18 cellular contexts compared by ENCODE assay signal in the genomic region with DNA sequence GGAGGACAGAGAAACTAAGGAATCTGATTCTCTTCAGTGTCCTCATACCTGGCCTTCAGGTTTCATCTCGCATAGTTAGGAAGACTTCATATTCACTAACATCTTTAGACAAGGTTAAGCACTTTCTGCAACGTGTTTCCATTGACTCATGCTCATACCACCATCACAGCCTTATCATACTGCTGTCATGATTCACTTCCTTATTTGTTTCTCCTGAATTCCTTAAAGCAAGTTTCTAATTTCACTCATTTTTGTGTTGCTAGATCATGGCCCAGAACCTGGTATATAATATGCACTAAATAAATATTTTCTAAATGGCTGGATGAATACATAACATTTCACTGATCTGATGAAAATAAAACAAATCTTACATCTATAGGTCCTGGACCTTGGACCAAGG.
DNase-seq lines count a peak whose midpoint lies in the region; ATAC-seq and TF ChIP-seq lines count a peak whose summit lies in the region.
"Had no signal": no experiment of that assay in that cellular context is flagged by ENCODE, and none has a peak within 500 bp of the region (broad histone marks: within the 10 kb centered on the region; RNA-seq: fewer than 3 reads in every experiment).

No MANE protein-coding gene starts in this region.

- TF ChIP-seq CTCF in AG04450 (IDR thresholded peaks at IDR 0.05; ENCODE audit: low read depth, low read length) (no peak), brain microvascular endothelial cell (IDR thresholded peaks at IDR 0.05; ENCODE audit: low read depth, low read length, missing control alignments) (no peak)

- POLR2A ChIA-PET in AG04450 (lab: Yijun Ruan, JAX) = no interaction called here

- no peak for ATAC-seq in activated naive CD8-positive, alpha-beta T cell treated with anti-CD3 and anti-CD28 coated beads, Interleukin-2, amount 50 U/mL, for 24 hours
- no peak for ATAC-seq in HG03175 (IDR thresholded peaks at IDR 0.05; ENCODE audit: unreplicated experiment)

- no peaks in the 10 kb centered on the region for H3K4me1 Mint-ChIP-seq in activated naive CD8-positive, alpha-beta T cell treated with anti-CD3 and anti-CD28 coated beads, Interleukin-2, amount 50 U/mL, for 24 hours
- H3K4me1 Mint-ChIP-seq: nephron had no signal

- H3K27me3 ChIP-seq in AG04450 (ENCODE audit: control insufficient read depth, insufficient read depth, low read length) (no peaks in the 10 kb centered on the region), brain microvascular endothelial cell (replicated peaks) (no peaks in the 10 kb centered on the region)
- H3K27me3 ChIP-seq: BLaER1 treated with 17β-estradiol and CSF1 and Interleukin-3, amounts not matched to agents 10 nM and 100 nM; Peyer's patch; uterus had no signal

- peak overlapping the region; percentile 34 for H3K27ac ChIP-seq in AG04450 (ENCODE audit: low read depth, low read length)
- peak overlapping the region; percentile 62 for H3K27ac ChIP-seq in brain microvascular endothelial cell
- H3K27ac ChIP-seq: BLaER1 treated with 17β-estradiol and CSF1 and Interleukin-3, amounts not matched to agents 10 nM and 100 nM; Peyer's patch; uterus; WERI-Rb-1 had no signal

- no peak overlapping the region for H3K27ac Mint-ChIP-seq in activated naive CD8-positive, alpha-beta T cell treated with anti-CD3 and anti-CD28 coated beads, Interleukin-2, amount 50 U/mL, for 24 hours
- H3K27ac Mint-ChIP-seq: nephron had no signal

- no peaks in the 10 kb centered on the region for H3K36me3 ChIP-seq in brain microvascular endothelial cell (replicated peaks)
- H3K36me3 ChIP-seq: BLaER1 treated with 17β-estradiol and CSF1 and Interleukin-3, amounts not matched to agents 10 nM and 100 nM; Peyer's patch; uterus; WERI-Rb-1 had no signal

- DNase-seq in AG04450 (ENCODE audit: low read depth, low spot score) = peak; percentile 65
- DNase-seq in HT1080 (ENCODE audit: low read depth) = peak; percentile 87
- DNase-seq in brain microvascular endothelial cell = peak; percentile 83
- peak; percentile 95 for DNase-seq in iris pigment epithelial cell (ENCODE audit: low read depth)
- DNase-seq in activated naive CD8-positive, alpha-beta T cell treated with anti-CD3 and anti-CD28 coated beads, Interleukin-2, amount 50 U/mL, for 24 hours = no peak
- no peak for DNase-seq in DMS153 treated with DMSO at 0.1 percent for 48 hours (lab: John Stamatoyannopoulos, UW; ENCODE audit: unreplicated experiment)
- DNase-seq in SIG-M5 treated with dmso at 0.1 percent for 504 hours (lab: John Stamatoyannopoulos, UW; ENCODE audit: unreplicated experiment) = no peak
- DNase-seq: aorta; left cardiac atrium; NCI-H1092; NCI-H510A treated with DMSO at 0.1 percent for 48 hours; Peyer's patch; stimulated activated CD4-positive, alpha-beta T cell treated with anti-CD3 and anti-CD28 coated beads, Interleukin-12 subunit alpha, Interleukin-12 subunit beta, amount 100 ng/mL, for 4 hours; uterus; WERI-Rb-1 had no signal

- H3K4me3 Mint-ChIP-seq in activated naive CD8-positive, alpha-beta T cell treated with anti-CD3 and anti-CD28 coated beads, Interleukin-2, amount 50 U/mL, for 24 hours = no peak overlapping the region
- H3K4me3 Mint-ChIP-seq: nephron had no signal

- CTCF ChIA-PET in AG04450 (lab: Charles Lee) = interaction anchor here (1.5 kb wide), 2 partner anchors 15 to 464 kb away, joined by 4 to 6 read pairs; no protein-coding TSS in a partner anchor

- no peaks in the 10 kb centered on the region for H3K27me3 Mint-ChIP-seq in activated naive CD8-positive, alpha-beta T cell treated with anti-CD3 and anti-CD28 coated beads, Interleukin-2, amount 50 U/mL, for 24 hours

- peaks cover 11% of the 10 kb centered on the region for H3K9me3 Mint-ChIP-seq in activated naive CD8-positive, alpha-beta T cell treated with anti-CD3 and anti-CD28 coated beads, Interleukin-2, amount 50 U/mL, for 24 hours
- H3K9me3 Mint-ChIP-seq: nephron had no signal

- in situ Hi-C loops in brain microvascular endothelial cell (cut with HindIII; ENCODE audit: low pct_ligation_motif_present, low sequenced_read_pairs) = no loop called here

- no peaks in the 10 kb centered on the region for H3K36me3 Mint-ChIP-seq in activated naive CD8-positive, alpha-beta T cell treated with anti-CD3 and anti-CD28 coated beads, Interleukin-2, amount 50 U/mL, for 24 hours (ENCODE audit: low read depth)

- H3K4me3 ChIP-seq in AG04450 (ENCODE audit: low read depth, low read length) = no peak overlapping the region
- H3K4me3 ChIP-seq in brain microvascular endothelial cell (ENCODE audit: low read depth, low read length) = no peak overlapping the region
- H3K4me3 ChIP-seq: BLaER1 treated with 17β-estradiol and CSF1 and Interleukin-3, amounts not matched to agents 10 nM and 100 nM; Peyer's patch; uterus had no signal

- H3K9me3 ChIP-seq in AG04450 (ENCODE audit: control insufficient read depth, insufficient read depth, low read length) = peaks cover 5% of the 10 kb centered on the region
- H3K9me3 ChIP-seq: BLaER1 treated with 17β-estradiol and CSF1 and Interleukin-3, amounts not matched to agents 10 nM and 100 nM; Peyer's patch; uterus had no signal

Comparison
In these comparisons a context has a peak if more than half of its experiments do, and no peak if none do; other contexts are left out.
1. DNase-seq: peak in AG04450 (single experiment), HT1080 (single experiment), brain microvascular endothelial cell (single experiment) and iris pigment epithelial cell (single experiment); none in activated naive CD8-positive, alpha-beta T cell treated with anti-CD3 and anti-CD28 coated beads, Interleukin-2, amount 50 U/mL, for 24 hours (single experiment), DMS153 treated with DMSO at 0.1 percent for 48 hours (single experiment) and SIG-M5 treated with dmso at 0.1 percent for 504 hours (single experiment).